ENCODE assay signal across 18 cellular contexts in the genomic region with DNA sequence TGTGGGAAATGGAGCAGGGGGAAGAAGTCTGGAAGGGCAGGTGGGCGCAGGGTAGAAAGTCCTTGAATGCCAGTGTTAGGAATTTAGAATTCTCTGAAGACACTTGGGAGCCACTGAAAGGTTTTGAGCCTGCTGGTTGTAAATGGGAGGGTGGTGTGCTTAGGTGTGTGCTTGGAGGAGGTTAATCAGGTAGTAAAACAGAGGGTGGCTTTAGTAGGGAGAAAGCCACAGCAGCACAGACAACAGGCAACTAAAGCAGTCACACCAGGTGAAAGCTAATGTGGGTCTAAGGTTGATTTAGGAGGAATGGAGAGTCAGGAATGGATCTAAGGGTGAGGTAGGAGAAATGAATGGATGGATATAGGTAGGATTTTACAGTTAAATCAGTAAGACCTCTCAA.
A peak's percentile ranks its signal among the peaks of the same experiment; 100 is the strongest.
DNase-seq lines count a peak whose midpoint lies in the region; ATAC-seq, FAIRE-seq and TF ChIP-seq lines count a peak whose summit lies in the region.
"Had no signal": no experiment of that assay in that cellular context is flagged by ENCODE, and none has a peak within 500 bp of the region (broad histone marks: within the 10 kb centered on the region; RNA-seq: fewer than 3 reads in every experiment).

No MANE protein-coding gene starts in this region.

- no peak for TF ChIP-seq CTCF in Peyer's patch (IDR thresholded peaks at IDR 0.05)

- ATAC-seq in stimulated activated effector memory CD8-positive, alpha-beta T cell treated with anti-CD3 and anti-CD28 coated beads, Interleukin-12 subunit alpha, Interleukin-12 subunit beta, amount 100 ng/mL, for 72 hours = no peak
- no peak for ATAC-seq in HG02973 (IDR thresholded peaks at IDR 0.05; ENCODE audit: unreplicated experiment)
- ATAC-seq: heart left ventricle, right lobe of liver had no signal

- peaks cover 0 to 1% (median 0%) of the 10 kb centered on the region in 6 donors for H3K9me3 Mint-ChIP-seq in immature natural killer cell
- no peaks in the 10 kb centered on the region for H3K9me3 Mint-ChIP-seq in stimulated activated effector memory CD8-positive, alpha-beta T cell treated with anti-CD3 and anti-CD28 coated beads, Interleukin-12 subunit alpha, Interleukin-12 subunit beta, amount 100 ng/mL, for 72 hours
- H3K9me3 Mint-ChIP-seq: activated CD4-positive, alpha-beta memory T cell treated with anti-CD3 and anti-CD28 coated beads for 36 hours had no signal

- H3K4me1 ChIP-seq in Peyer's patch = peaks cover 0 to 14% (median under 1%) of the 10 kb centered on the region in 4 donors
- H3K4me1 ChIP-seq: right lobe of liver had no signal

- H3K36me3 ChIP-seq in Peyer's patch = no peaks in the 10 kb centered on the region
- H3K36me3 ChIP-seq: cardiac muscle cell, heart left ventricle, right lobe of liver, suprapubic skin had no signal

- no peaks in the 10 kb centered on the region for H3K27me3 ChIP-seq in Peyer's patch
- H3K27me3 ChIP-seq: cardiac muscle cell, heart left ventricle, right lobe of liver, suprapubic skin had no signal

- H3K27me3 Mint-ChIP-seq in immature natural killer cell (ENCODE audit: low read depth in 3 of 3) = peaks cover 0 to 2% (median 0%) of the 10 kb centered on the region in 3 donors
- H3K27me3 Mint-ChIP-seq: activated CD4-positive, alpha-beta memory T cell treated with anti-CD3 and anti-CD28 coated beads for 36 hours had no signal

- DNase-seq in GM12891 (ENCODE audit: insufficient read length, low spot score) (no peak), Peyer's patch (no peak), immature natural killer cell (no peak), ureter (ENCODE audit: low spot score) (no peak), NCI-H510A treated with DMSO at 0.1 percent for 48 hours (lab: John Stamatoyannopoulos, UW) (no peak), NCI-H187 treated with DMSO at 0.1 percent for 48 hours (lab: John Stamatoyannopoulos, UW) (no peak)
- DNase-seq in stimulated activated effector memory CD8-positive, alpha-beta T cell treated with anti-CD3 and anti-CD28 coated beads, Interleukin-12 subunit alpha, Interleukin-12 subunit beta, amount 100 ng/mL, for 72 hours (ENCODE audit: low spot score in 2 of 2) = no peak
- DNase-seq: activated CD4-positive, alpha-beta memory T cell treated with anti-CD3 and anti-CD28 coated beads for 36 hours; effector CD8-positive, alpha-beta T cell; GF-D8; heart left ventricle; NCI-H1436; right lobe of liver; stimulated activated CD4-positive, alpha-beta T cell treated with anti-CD3 and anti-CD28 coated beads, Interleukin-2, amount 100 ng/mL, for 24 hours had no signal

- peaks cover 45 to 62% of the 10 kb centered on the region in 2 donors for H3K4me1 Mint-ChIP-seq in immature natural killer cell
- H3K4me1 Mint-ChIP-seq in stimulated activated effector memory CD8-positive, alpha-beta T cell treated with anti-CD3 and anti-CD28 coated beads, Interleukin-12 subunit alpha, Interleukin-12 subunit beta, amount 100 ng/mL, for 72 hours = peaks cover 46% of the 10 kb centered on the region

- no peaks in the 10 kb centered on the region for H3K9me3 ChIP-seq in Peyer's patch
- H3K9me3 ChIP-seq: heart left ventricle, right lobe of liver, suprapubic skin had no signal

- peak; percentile 55 for FAIRE-seq in GM12891 (lab: Jason Lieb, UNC)
- FAIRE-seq: islet of Langerhans had no signal

- no peak overlapping the region for H3K4me3 ChIP-seq in Peyer's patch
- H3K4me3 ChIP-seq: cardiac muscle cell, heart left ventricle, right lobe of liver, suprapubic skin had no signal

- TF ChIP-seq POLR2A in GM12891 (IDR thresholded peaks at IDR 0.05; ENCODE audit: low read depth, low read length) = no peak
- TF ChIP-seq POLR2A in Peyer's patch (IDR thresholded peaks at IDR 0.05) = no peak

- H3K36me3 Mint-ChIP-seq in immature natural killer cell = no peaks in the 10 kb centered on the region
- no peaks in the 10 kb centered on the region for H3K36me3 Mint-ChIP-seq in stimulated activated effector memory CD8-positive, alpha-beta T cell treated with anti-CD3 and anti-CD28 coated beads, Interleukin-12 subunit alpha, Interleukin-12 subunit beta, amount 100 ng/mL, for 72 hours
- H3K36me3 Mint-ChIP-seq: activated CD4-positive, alpha-beta memory T cell treated with anti-CD3 and anti-CD28 coated beads for 36 hours had no signal

- H3K27ac Mint-ChIP-seq in immature natural killer cell = peak overlapping the region; percentile 3 to 70 (median 54)
- H3K27ac Mint-ChIP-seq in stimulated activated effector memory CD8-positive, alpha-beta T cell treated with anti-CD3 and anti-CD28 coated beads, Interleukin-12 subunit alpha, Interleukin-12 subunit beta, amount 100 ng/mL, for 72 hours = peak overlapping the region; percentile 21
- H3K27ac Mint-ChIP-seq: activated CD4-positive, alpha-beta memory T cell treated with anti-CD3 and anti-CD28 coated beads for 36 hours had no signal

- peak overlapping the region; percentile 5 to 58 (median 53) for H3K4me3 Mint-ChIP-seq in immature natural killer cell
- peak overlapping the region; percentile 2 for H3K4me3 Mint-ChIP-seq in stimulated activated effector memory CD8-positive, alpha-beta T cell treated with anti-CD3 and anti-CD28 coated beads, Interleukin-12 subunit alpha, Interleukin-12 subunit beta, amount 100 ng/mL, for 72 hours
- H3K4me3 Mint-ChIP-seq: activated CD4-positive, alpha-beta memory T cell treated with anti-CD3 and anti-CD28 coated beads for 36 hours had no signal

- peak overlapping the region in 3 of 4 donors; percentile 6 to 28 (median 14) for H3K27ac ChIP-seq in Peyer's patch
- H3K27ac ChIP-seq: cardiac muscle cell, right lobe of liver, suprapubic skin had no signal

TF ChIP-seq in GM12891, 5 proteins besides CTCF, POLR2A, EP300 and RAD21:
- TF ChIP-seq POU2F2 (IDR thresholded peaks at IDR 0.05; ENCODE audit: low read depth, low read length) (no peak), POLR2AphosphoS5 (IDR thresholded peaks at IDR 0.05; ENCODE audit: low read depth, low read length) (no peak), SPI1 (IDR thresholded peaks at IDR 0.05; ENCODE audit: low read depth, low read length) (no peak), TAF1 (IDR thresholded peaks at IDR 0.05; ENCODE audit: low read depth, low read length) (no peak), PAX5 (IDR thresholded peaks at IDR 0.05; ENCODE audit: insufficient read depth, low read length, severe bottlenecking) (no peak)
